23 cellular contexts compared by ENCODE assay signal in the genomic region with DNA sequence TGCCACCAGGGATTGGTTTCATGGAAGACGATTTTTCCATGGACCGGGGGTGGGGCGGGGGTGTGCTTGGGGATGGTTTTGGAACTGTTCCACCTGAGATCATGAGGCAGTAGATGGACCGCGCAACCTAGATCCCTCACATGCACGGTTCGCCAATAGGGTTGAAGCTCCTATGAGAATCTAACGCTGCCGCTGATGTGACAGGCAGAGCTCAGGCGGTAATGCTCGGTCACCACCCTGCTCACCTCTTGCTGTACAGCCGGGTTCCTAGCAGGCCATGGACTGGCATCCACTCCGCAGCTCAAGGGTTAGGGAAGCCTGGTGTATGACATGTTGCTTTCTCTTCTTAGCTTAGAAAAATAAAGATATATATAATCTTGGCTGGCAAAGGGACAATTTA. TPM values are rescaled to one million over a fixed set of nuclear protein-coding genes. Genes with fewer than 3 reads are reported as not detected.
A peak's percentile ranks its signal among the peaks of the same experiment; 100 is the strongest.
DNase-seq lines count a peak whose midpoint lies in the region; ATAC-seq and TF ChIP-seq lines count a peak whose summit lies in the region.
"Had no signal": no experiment of that assay in that cellular context is flagged by ENCODE, and none has a peak within 500 bp of the region (broad histone marks: within the 10 kb centered on the region; RNA-seq: fewer than 3 reads in every experiment).

No MANE protein-coding gene starts in this region.

- TF ChIP-seq EP300 in suprapubic skin (IDR thresholded peaks at IDR 0.05), result no peak

- H3K4me3 ChIP-seq in left ventricle myocardium inferior (no peak overlapping the region), spleen (no peak overlapping the region), suprapubic skin (no peak overlapping the region)
- H3K4me3 ChIP-seq: A549; BLaER1 treated with 17β-estradiol and CSF1 and Interleukin-3, amounts not matched to agents 10 nM and 100 nM; GM23338 had no signal

- TF ChIP-seq POLR2A in spleen (IDR thresholded peaks at IDR 0.05) (no peak), suprapubic skin (IDR thresholded peaks at IDR 0.05) (no peak)

- intact Hi-C loops in cardiac septum (cut with DNase I) (no loop called here), left ventricle myocardium inferior (cut with micrococcal nuclease) (no loop called here), left colon (cut with DNase I, micrococcal nuclease) (no loop called here), posterior vena cava (cut with DNase I) (no loop called here), spleen (cut with DNase I; ENCODE audit: low total_unique reads) (no loop called here)

- ATAC-seq in left colon, result peak; percentile 9
- ATAC-seq: A549, GM23338, HCT116 had no signal

- H3K9me3 ChIP-seq in left ventricle myocardium inferior (replicated peaks) (no peaks in the 10 kb centered on the region), spleen (no peaks in the 10 kb centered on the region), suprapubic skin (no peaks in the 10 kb centered on the region)
- H3K9me3 ChIP-seq: A549; BE2C; BLaER1 treated with 17β-estradiol and CSF1 and Interleukin-3, amounts not matched to agents 10 nM and 100 nM had no signal

- DNase-seq in cardiac septum (ENCODE audit: low spot score), result peak; percentile 7
- no peak for DNase-seq in left ventricle myocardium inferior
- no peak for DNase-seq in left colon
- DNase-seq in posterior vena cava (ENCODE audit: low spot score), result peak; percentile 45
- peak; percentile 19 for DNase-seq in spleen
- no peak for DNase-seq in suprapubic skin (ENCODE audit: low spot score in 2 of 2)
- no peak for DNase-seq in NCI-H2107 treated with DMSO at 0.1 percent for 48 hours (lab: John Stamatoyannopoulos, UW; ENCODE audit: unreplicated experiment)
- no peak for DNase-seq in GM10266 (ENCODE audit: extremely low spot score)
- DNase-seq: 8988T; ACHN; AML-193; BE2C; CD4-positive, alpha-beta T cell; CD8-positive, alpha-beta memory T cell; DMS 273 treated with DMSO at 0.1 percent for 48 hours; DMS53; DMS79 treated with DMSO at 0.1 percent for 48 hours; GF-D8; H9 had no signal

- peaks cover 41% of the 10 kb centered on the region for H3K36me3 ChIP-seq in left ventricle myocardium inferior
- peaks cover 0 to 56% (median 38%) of the 10 kb centered on the region in 6 donors for H3K36me3 ChIP-seq in spleen
- peaks cover 48% of the 10 kb centered on the region for H3K36me3 ChIP-seq in suprapubic skin

- WGBS in spleen, 5 donors, result 97 to 99% (median 98%) methylated on average over 13 of the region's 13 CpGs
- 95% methylated on average over 13 of the region's 13 CpGs for WGBS in suprapubic skin

- TF ChIP-seq CTCF in left ventricle myocardium inferior (IDR thresholded peaks at IDR 0.05; ENCODE audit: borderline replicate concordance) (no peak), spleen (IDR thresholded peaks at IDR 0.05 in 8 of 11, conservative IDR thresholded peaks at IDR 0.05 in 3 of 11) (no peak), suprapubic skin (IDR thresholded peaks at IDR 0.05) (no peak), GM10266 (IDR thresholded peaks at IDR 0.05; ENCODE audit: control insufficient read depth, insufficient read depth, low read depth, missing control alignments) (no peak)

- H3K27me3 ChIP-seq in left ventricle myocardium inferior (ENCODE audit: low read depth) (no peaks in the 10 kb centered on the region), spleen (replicated peaks in 1 of 7) (no peaks in the 10 kb centered on the region), suprapubic skin (no peaks in the 10 kb centered on the region)
- H3K27me3 ChIP-seq: BE2C; BLaER1 treated with 17β-estradiol and CSF1 and Interleukin-3, amounts not matched to agents 10 nM and 100 nM had no signal

- H3K4me1 ChIP-seq in left ventricle myocardium inferior (no peaks in the 10 kb centered on the region), spleen (no peaks in the 10 kb centered on the region), suprapubic skin (peaks cover 3% of the 10 kb centered on the region)
- H3K4me1 ChIP-seq: A549; BE2C; BLaER1 treated with 17β-estradiol and CSF1 and Interleukin-3, amounts not matched to agents 10 nM and 100 nM had no signal

- H3K27ac ChIP-seq in left ventricle myocardium inferior (replicated peaks), result no peak overlapping the region
- no peak overlapping the region for H3K27ac ChIP-seq in spleen
- no peak overlapping the region for H3K27ac ChIP-seq in suprapubic skin
- H3K27ac ChIP-seq: A549; BLaER1 treated with 17β-estradiol and CSF1 and Interleukin-3, amounts not matched to agents 10 nM and 100 nM had no signal

RNA-seq across cellular contexts. Expression of a gene that starts 22.0 kb away (rescaled TPM):
- 59.3 TPM for total RNA-seq in cardiac septum
- total RNA-seq in left ventricle myocardium inferior, result 69.7 TPM
- 10 to 100 TPM; 34.8 to 39.0 TPM for total RNA-seq in left colon
- total RNA-seq in posterior vena cava, result 10 to 100 TPM; 54.6 to 56.3 TPM
- total RNA-seq in spleen, result 10 to 100 TPM; 28.0 to 45.6 (median 40.7) TPM
- 10 to 100 TPM; 73.2 to 86.8 (median 83.9) TPM for polyA plus RNA-seq in spleen
- 10 to 100 TPM; 30.2 to 42.4 (median 39.2) TPM for total RNA-seq in suprapubic skin

Comparison
In these comparisons a context has a peak if more than half of its experiments do, and no peak if none do; other contexts are left out.
1. DNase-seq: peak in cardiac septum (single experiment), posterior vena cava (single experiment) and spleen (single experiment); none in left ventricle myocardium inferior (single experiment), left colon (0 of 2), suprapubic skin (0 of 2), NCI-H2107 treated with DMSO at 0.1 percent for 48 hours (single experiment) and GM10266 (single experiment).